In the genomic region with DNA sequence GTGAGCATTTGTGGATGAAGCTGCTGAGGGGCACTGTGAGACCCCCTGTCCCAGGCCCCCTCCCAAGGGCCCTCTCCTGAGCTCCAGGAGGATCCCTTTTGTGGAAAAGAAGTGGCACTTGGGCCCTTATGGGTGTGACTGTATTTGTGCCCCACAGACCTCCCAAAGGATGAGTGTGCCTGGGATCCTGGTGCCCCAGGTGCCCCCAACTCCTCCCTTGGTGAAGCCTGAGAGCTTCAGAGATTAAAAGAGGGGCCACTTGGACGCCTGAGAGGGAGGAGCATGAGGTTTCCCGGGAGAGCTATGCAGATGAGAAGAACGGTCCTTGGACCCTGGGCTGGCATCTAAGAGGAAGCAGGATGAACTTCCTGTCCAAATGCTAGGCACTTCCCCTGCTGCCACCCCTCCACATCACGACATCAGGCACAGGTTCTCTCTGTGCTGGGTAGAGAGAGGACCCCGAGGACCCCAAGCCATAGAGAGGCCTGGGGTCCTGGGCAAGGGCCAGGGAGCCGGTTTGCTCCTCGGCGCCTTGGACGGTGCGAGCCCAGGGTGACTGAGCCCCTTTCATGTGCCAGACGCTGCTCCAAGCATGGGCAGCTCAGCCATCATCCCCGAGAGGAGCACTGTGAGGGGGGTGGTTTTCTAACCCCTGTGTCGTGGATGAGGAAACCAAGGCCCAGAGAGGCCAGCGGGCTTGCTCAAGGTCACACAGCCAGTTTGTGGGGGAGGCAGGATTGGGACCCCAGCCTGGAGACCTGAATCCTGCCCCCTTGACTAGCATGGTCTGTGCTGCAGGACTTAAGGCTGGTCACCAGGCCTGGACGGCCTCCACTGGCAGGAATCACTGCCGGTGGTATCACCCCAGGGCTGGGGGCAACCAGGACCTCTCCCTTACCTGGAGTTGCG, we compare ENCODE assay signal across 1 cellular context.
TF ChIP-seq lines count a peak whose summit lies in the region.

No MANE protein-coding gene starts in this region.

TF ChIP-seq in HepG2, 621 proteins besides CTCF, POLR2A, EP300 and RAD21 (continued from another document):
- TF ChIP-seq BRD4 (CRISPR knock-in tag; IDR thresholded peaks at IDR 0.05) (no peak), MTF2 (CRISPR knock-in tag; IDR thresholded peaks at IDR 0.05; ENCODE audit: borderline replicate concordance) (no peak), ZBTB7B (CRISPR knock-in tag; IDR thresholded peaks at IDR 0.05) (no peak), ELF3 (CRISPR knock-in tag; IDR thresholded peaks at IDR 0.05) (peak; percentile 48)
- TF ChIP-seq, protein P1, sequence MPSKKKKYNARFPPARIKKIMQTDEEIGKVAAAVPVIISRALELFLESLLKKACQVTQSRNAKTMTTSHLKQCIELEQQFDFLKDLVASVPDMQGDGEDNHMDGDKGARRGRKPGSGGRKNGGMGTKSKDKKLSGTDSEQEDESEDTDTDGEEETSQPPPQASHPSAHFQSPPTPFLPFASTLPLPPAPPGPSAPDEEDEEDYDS (CRISPR knock-in tag; IDR thresholded peaks at IDR 0.05): 0 out of 2 replicates have a peak, but pooled peaks have one; percentile 38
